Comparison of ENCODE assay signal across 1 cellular context in the genomic region with DNA sequence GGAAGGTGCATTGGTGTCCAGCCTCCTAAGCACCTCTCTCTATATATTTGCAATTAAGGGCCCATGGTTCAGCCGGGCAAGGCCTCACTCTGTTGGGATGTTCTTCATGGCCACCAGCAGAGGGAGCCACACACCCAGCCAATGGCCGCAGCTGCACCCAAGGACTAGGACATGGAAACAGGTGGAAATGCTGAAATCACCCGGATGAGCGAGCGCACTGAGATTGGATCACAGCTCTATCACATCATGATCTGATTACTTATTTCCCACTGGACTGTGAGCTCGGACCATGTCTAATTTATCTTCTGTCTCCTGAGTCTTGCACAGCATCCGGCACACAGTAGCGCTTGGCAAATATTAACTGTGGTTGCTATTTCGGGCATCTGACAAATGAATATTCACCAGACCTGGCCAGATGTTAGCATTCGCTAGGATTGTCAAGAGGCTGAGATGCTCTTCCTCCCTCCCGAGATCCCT.
TF ChIP-seq lines count a peak whose summit lies in the region.

No MANE protein-coding gene starts in this region.

TF ChIP-seq in K562, 482 proteins besides CTCF, POLR2A, EP300 and RAD21 (continued from another document and continues in another):
- TF ChIP-seq, protein P1, sequence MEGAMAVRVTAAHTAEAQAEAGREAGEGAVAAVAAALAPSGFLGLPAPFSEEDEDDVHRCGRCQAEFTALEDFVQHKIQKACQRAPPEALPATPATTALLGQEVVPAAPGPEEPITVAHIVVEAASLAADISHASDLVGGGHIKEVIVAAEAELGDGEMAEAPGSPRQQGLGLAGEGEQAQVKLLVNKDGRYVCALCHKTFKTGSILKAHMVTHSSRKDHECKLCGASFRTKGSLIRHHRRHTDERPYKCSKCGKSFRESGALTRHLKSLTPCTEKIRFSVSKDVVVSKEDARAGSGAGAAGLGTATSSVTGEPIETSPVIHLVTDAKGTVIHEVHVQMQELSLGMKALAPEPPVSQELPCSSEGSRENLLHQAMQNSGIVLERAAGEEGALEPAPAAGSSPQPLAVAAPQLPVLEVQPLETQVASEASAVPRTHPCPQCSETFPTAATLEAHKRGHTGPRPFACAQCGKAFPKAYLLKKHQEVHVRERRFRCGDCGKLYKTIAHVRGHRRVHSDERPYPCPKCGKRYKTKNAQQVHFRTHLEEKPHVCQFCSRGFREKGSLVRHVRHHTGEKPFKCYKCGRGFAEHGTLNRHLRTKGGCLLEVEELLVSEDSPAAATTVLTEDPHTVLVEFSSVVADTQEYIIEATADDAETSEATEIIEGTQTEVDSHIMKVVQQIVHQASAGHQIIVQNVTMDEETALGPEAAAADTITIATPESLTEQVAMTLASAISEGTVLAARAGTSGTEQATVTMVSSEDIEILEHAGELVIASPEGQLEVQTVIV (CRISPR knock-in tag; IDR thresholded peaks at IDR 0.05; ENCODE audit: borderline replicate concordance) = no peak
- 0 out of 3 replicates have a peak, but pooled peaks of 1 of the 2 experiments have one; percentile 9 for TF ChIP-seq CBX3 (IDR thresholded peaks at IDR 0.05; ENCODE audit: borderline replicate concordance in 1 of 2, low read length in 2 of 2)
- TF ChIP-seq MAFK (IDR thresholded peaks at IDR 0.05; ENCODE audit: low read length) = no peak
- TF ChIP-seq SMAD4 (CRISPR knock-in tag; conservative IDR thresholded peaks at IDR 0.05) = no peak
- TF ChIP-seq BHLHE40 (IDR thresholded peaks at IDR 0.05; ENCODE audit: low read length) = peak; percentile 24; the same call in 1 of the 2 replicates
- peak; percentile 43; the same call in 1 of the 2 replicates for TF ChIP-seq MYC (IDR thresholded peaks at IDR 0.05; ENCODE audit: low read depth, low read length)
- TF ChIP-seq MYC (CRISPR knock-in tag; IDR thresholded peaks at IDR 0.05; ENCODE audit: borderline replicate concordance, low read depth) = no peak
- no peak for TF ChIP-seq ZFPM2 (CRISPR knock-in tag; IDR thresholded peaks at IDR 0.05)
- no peak for TF ChIP-seq CBFA2T2 (conservative IDR thresholded peaks at IDR 0.05)
- TF ChIP-seq, protein P2, sequence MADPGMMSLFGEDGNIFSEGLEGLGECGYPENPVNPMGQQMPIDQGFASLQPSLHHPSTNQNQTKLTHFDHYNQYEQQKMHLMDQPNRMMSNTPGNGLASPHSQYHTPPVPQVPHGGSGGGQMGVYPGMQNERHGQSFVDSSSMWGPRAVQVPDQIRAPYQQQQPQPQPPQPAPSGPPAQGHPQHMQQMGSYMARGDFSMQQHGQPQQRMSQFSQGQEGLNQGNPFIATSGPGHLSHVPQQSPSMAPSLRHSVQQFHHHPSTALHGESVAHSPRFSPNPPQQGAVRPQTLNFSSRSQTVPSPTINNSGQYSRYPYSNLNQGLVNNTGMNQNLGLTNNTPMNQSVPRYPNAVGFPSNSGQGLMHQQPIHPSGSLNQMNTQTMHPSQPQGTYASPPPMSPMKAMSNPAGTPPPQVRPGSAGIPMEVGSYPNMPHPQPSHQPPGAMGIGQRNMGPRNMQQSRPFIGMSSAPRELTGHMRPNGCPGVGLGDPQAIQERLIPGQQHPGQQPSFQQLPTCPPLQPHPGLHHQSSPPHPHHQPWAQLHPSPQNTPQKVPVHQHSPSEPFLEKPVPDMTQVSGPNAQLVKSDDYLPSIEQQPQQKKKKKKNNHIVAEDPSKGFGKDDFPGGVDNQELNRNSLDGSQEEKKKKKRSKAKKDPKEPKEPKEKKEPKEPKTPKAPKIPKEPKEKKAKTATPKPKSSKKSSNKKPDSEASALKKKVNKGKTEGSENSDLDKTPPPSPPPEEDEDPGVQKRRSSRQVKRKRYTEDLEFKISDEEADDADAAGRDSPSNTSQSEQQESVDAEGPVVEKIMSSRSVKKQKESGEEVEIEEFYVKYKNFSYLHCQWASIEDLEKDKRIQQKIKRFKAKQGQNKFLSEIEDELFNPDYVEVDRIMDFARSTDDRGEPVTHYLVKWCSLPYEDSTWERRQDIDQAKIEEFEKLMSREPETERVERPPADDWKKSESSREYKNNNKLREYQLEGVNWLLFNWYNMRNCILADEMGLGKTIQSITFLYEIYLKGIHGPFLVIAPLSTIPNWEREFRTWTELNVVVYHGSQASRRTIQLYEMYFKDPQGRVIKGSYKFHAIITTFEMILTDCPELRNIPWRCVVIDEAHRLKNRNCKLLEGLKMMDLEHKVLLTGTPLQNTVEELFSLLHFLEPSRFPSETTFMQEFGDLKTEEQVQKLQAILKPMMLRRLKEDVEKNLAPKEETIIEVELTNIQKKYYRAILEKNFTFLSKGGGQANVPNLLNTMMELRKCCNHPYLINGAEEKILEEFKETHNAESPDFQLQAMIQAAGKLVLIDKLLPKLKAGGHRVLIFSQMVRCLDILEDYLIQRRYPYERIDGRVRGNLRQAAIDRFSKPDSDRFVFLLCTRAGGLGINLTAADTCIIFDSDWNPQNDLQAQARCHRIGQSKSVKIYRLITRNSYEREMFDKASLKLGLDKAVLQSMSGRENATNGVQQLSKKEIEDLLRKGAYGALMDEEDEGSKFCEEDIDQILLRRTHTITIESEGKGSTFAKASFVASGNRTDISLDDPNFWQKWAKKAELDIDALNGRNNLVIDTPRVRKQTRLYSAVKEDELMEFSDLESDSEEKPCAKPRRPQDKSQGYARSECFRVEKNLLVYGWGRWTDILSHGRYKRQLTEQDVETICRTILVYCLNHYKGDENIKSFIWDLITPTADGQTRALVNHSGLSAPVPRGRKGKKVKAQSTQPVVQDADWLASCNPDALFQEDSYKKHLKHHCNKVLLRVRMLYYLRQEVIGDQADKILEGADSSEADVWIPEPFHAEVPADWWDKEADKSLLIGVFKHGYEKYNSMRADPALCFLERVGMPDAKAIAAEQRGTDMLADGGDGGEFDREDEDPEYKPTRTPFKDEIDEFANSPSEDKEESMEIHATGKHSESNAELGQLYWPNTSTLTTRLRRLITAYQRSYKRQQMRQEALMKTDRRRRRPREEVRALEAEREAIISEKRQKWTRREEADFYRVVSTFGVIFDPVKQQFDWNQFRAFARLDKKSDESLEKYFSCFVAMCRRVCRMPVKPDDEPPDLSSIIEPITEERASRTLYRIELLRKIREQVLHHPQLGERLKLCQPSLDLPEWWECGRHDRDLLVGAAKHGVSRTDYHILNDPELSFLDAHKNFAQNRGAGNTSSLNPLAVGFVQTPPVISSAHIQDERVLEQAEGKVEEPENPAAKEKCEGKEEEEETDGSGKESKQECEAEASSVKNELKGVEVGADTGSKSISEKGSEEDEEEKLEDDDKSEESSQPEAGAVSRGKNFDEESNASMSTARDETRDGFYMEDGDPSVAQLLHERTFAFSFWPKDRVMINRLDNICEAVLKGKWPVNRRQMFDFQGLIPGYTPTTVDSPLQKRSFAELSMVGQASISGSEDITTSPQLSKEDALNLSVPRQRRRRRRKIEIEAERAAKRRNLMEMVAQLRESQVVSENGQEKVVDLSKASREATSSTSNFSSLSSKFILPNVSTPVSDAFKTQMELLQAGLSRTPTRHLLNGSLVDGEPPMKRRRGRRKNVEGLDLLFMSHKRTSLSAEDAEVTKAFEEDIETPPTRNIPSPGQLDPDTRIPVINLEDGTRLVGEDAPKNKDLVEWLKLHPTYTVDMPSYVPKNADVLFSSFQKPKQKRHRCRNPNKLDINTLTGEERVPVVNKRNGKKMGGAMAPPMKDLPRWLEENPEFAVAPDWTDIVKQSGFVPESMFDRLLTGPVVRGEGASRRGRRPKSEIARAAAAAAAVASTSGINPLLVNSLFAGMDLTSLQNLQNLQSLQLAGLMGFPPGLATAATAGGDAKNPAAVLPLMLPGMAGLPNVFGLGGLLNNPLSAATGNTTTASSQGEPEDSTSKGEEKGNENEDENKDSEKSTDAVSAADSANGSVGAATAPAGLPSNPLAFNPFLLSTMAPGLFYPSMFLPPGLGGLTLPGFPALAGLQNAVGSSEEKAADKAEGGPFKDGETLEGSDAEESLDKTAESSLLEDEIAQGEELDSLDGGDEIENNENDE (IDR thresholded peaks at IDR 0.05; ENCODE audit: low read depth, low read length) = no peak
- TF ChIP-seq, protein P3, sequence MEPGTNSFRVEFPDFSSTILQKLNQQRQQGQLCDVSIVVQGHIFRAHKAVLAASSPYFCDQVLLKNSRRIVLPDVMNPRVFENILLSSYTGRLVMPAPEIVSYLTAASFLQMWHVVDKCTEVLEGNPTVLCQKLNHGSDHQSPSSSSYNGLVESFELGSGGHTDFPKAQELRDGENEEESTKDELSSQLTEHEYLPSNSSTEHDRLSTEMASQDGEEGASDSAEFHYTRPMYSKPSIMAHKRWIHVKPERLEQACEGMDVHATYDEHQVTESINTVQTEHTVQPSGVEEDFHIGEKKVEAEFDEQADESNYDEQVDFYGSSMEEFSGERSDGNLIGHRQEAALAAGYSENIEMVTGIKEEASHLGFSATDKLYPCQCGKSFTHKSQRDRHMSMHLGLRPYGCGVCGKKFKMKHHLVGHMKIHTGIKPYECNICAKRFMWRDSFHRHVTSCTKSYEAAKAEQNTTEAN (CRISPR knock-in tag; IDR thresholded peaks at IDR 0.05) = no peak
- no peak for TF ChIP-seq FOS (IDR thresholded peaks at IDR 0.05; ENCODE audit: extremely low read depth, insufficient read length)
- no peak for TF ChIP-seq MEF2D (tag; conservative IDR thresholded peaks at IDR 0.05; ENCODE audit: low read depth)
- no peak for TF ChIP-seq HMG20B (CRISPR knock-in tag; IDR thresholded peaks at IDR 0.05)
- peak; percentile 54 for TF ChIP-seq JUND (IDR thresholded peaks at IDR 0.05; ENCODE audit: borderline replicate concordance, low read depth, low read length)
- TF ChIP-seq JUND (tag; IDR thresholded peaks at IDR 0.05; ENCODE audit: borderline replicate concordance, low read depth, low read length) = peak; percentile 22; the same call in 1 of the 3 replicates
- peak; percentile 98 for TF ChIP-seq SMC3 (conservative IDR thresholded peaks at IDR 0.05; ENCODE audit: insufficient read depth, low read depth, low read length)
- TF ChIP-seq, protein P4, sequence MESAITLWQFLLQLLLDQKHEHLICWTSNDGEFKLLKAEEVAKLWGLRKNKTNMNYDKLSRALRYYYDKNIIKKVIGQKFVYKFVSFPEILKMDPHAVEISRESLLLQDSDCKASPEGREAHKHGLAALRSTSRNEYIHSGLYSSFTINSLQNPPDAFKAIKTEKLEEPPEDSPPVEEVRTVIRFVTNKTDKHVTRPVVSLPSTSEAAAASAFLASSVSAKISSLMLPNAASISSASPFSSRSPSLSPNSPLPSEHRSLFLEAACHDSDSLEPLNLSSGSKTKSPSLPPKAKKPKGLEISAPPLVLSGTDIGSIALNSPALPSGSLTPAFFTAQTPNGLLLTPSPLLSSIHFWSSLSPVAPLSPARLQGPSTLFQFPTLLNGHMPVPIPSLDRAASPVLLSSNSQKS (CRISPR knock-in tag; IDR thresholded peaks at IDR 0.05) = no peak
- TF ChIP-seq ZNF133 (CRISPR knock-in tag; IDR thresholded peaks at IDR 0.05) = no peak
- TF ChIP-seq HDAC8 (tag; IDR thresholded peaks at IDR 0.05) = no peak
- TF ChIP-seq, protein P5, sequence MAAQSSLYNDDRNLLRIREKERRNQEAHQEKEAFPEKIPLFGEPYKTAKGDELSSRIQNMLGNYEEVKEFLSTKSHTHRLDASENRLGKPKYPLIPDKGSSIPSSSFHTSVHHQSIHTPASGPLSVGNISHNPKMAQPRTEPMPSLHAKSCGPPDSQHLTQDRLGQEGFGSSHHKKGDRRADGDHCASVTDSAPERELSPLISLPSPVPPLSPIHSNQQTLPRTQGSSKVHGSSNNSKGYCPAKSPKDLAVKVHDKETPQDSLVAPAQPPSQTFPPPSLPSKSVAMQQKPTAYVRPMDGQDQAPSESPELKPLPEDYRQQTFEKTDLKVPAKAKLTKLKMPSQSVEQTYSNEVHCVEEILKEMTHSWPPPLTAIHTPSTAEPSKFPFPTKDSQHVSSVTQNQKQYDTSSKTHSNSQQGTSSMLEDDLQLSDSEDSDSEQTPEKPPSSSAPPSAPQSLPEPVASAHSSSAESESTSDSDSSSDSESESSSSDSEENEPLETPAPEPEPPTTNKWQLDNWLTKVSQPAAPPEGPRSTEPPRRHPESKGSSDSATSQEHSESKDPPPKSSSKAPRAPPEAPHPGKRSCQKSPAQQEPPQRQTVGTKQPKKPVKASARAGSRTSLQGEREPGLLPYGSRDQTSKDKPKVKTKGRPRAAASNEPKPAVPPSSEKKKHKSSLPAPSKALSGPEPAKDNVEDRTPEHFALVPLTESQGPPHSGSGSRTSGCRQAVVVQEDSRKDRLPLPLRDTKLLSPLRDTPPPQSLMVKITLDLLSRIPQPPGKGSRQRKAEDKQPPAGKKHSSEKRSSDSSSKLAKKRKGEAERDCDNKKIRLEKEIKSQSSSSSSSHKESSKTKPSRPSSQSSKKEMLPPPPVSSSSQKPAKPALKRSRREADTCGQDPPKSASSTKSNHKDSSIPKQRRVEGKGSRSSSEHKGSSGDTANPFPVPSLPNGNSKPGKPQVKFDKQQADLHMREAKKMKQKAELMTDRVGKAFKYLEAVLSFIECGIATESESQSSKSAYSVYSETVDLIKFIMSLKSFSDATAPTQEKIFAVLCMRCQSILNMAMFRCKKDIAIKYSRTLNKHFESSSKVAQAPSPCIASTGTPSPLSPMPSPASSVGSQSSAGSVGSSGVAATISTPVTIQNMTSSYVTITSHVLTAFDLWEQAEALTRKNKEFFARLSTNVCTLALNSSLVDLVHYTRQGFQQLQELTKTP (IDR thresholded peaks at IDR 0.05; ENCODE audit: low read depth in 1 of 2, partially characterized antibody in 2 of 2) = no peak
- no peak for TF ChIP-seq ZNF76 (CRISPR knock-in tag; IDR thresholded peaks at IDR 0.05; ENCODE audit: borderline replicate concordance)
- TF ChIP-seq ZBTB17 (CRISPR knock-in tag; IDR thresholded peaks at IDR 0.05) = no peak
- TF ChIP-seq, protein P6, sequence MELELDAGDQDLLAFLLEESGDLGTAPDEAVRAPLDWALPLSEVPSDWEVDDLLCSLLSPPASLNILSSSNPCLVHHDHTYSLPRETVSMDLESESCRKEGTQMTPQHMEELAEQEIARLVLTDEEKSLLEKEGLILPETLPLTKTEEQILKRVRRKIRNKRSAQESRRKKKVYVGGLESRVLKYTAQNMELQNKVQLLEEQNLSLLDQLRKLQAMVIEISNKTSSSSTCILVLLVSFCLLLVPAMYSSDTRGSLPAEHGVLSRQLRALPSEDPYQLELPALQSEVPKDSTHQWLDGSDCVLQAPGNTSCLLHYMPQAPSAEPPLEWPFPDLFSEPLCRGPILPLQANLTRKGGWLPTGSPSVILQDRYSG (tag; conservative IDR thresholded peaks at IDR 0.05; ENCODE audit: low read depth) = no peak
- TF ChIP-seq, protein P7, sequence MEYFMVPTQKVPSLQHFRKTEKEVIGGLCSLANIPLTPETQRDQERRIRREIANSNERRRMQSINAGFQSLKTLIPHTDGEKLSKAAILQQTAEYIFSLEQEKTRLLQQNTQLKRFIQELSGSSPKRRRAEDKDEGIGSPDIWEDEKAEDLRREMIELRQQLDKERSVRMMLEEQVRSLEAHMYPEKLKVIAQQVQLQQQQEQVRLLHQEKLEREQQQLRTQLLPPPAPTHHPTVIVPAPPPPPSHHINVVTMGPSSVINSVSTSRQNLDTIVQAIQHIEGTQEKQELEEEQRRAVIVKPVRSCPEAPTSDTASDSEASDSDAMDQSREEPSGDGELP (CRISPR knock-in tag; IDR thresholded peaks at IDR 0.05; ENCODE audit: borderline replicate concordance) = peak; percentile 70
- no peak for TF ChIP-seq BRD9 (IDR thresholded peaks at IDR 0.05; ENCODE audit: low read depth, partially characterized antibody)
- no peak for TF ChIP-seq SMARCB1 (IDR thresholded peaks at IDR 0.05; ENCODE audit: insufficient read length, low read depth)
- no peak for TF ChIP-seq POLR2G (IDR thresholded peaks at IDR 0.05; ENCODE audit: low read depth, low read length)
- no peak for TF ChIP-seq TCF7L2 (IDR thresholded peaks at IDR 0.05; ENCODE audit: low read depth, low read length)
